ENCODE assay signal across 8 cellular contexts in genomic region chr22:38305481-38306448, GRCh38. TPM values are rescaled to one million over a fixed set of nuclear protein-coding genes. Genes with fewer than 3 reads are reported as not detected.
DNase-seq lines count a peak whose midpoint lies in the region; ATAC-seq, FAIRE-seq and TF ChIP-seq lines count a peak whose summit lies in the region.

No MANE protein-coding gene starts in this region.

- H3K27me3 ChIP-seq in uterus (no peaks in the 10 kb centered on the region), ovary (no peaks in the 10 kb centered on the region)

- peak overlapping the region; percentile 62 for H3K4me2 ChIP-seq in A549

- H3K27ac Mint-ChIP-seq in chondrocyte (ENCODE audit: unreplicated experiment) (peak overlapping the region; percentile 81), memory B cell (peak overlapping the region; percentile 70)

- H3K36me3 Mint-ChIP-seq in chondrocyte (ENCODE audit: low read depth) (peaks cover 16% of the 10 kb centered on the region), memory B cell (peaks cover 6% of the 10 kb centered on the region)

- no peak for DNase-seq in A549 (ENCODE audit: low read depth in 1 of 2, low spot score in 1 of 2)
- peak; percentile 85 for DNase-seq in RPMI8226
- no peak for DNase-seq in chondrocyte (ENCODE audit: low spot score)
- DNase-seq in memory B cell (ENCODE audit: low spot score in 2 of 2) = peak; percentile 38 to 48
- DNase-seq in uterus = no peak
- no peak for DNase-seq in ovary

- TF ChIP-seq RAD21 in A549 (conservative IDR thresholded peaks at IDR 0.05 in 1 of 2, IDR thresholded peaks at IDR 0.05 in 1 of 2) = no peak

- H3K27ac ChIP-seq in A549 (peak overlapping the region; percentile 3 to 74; a peak in 5 of 6 replicates), uterus (peak overlapping the region; percentile 70 to 72), ovary (no peak overlapping the region)

- intact Hi-C loops in uterus (cut with DNase I; ENCODE audit: low total_unique reads) (no loop called here), ovary (cut with DNase I) (no loop called here)

- ATAC-seq in A549 (peak; percentile 61 to 70; a peak in 5 of 6 replicates), GM18868 (IDR thresholded peaks at IDR 0.05; ENCODE audit: unreplicated experiment) (peak; percentile 73), HG03097 (IDR thresholded peaks at IDR 0.05; ENCODE audit: low FRiP score, unreplicated experiment) (peak; percentile 56), memory B cell (ENCODE audit: low read depth) (peak; percentile 91)

- no peaks in the 10 kb centered on the region for H3K36me3 ChIP-seq in uterus
- no peaks in the 10 kb centered on the region for H3K36me3 ChIP-seq in ovary

- 19% methylated on average over 13 of the region's 16 CpGs for WGBS in A549 (ENCODE audit: missing lambda C conversion rate)
- 24 to 30% (median 27%) methylated on average over 16 of the region's 16 CpGs for WGBS in ovary, 3 donors

- TF ChIP-seq POLR2A in A549 (IDR thresholded peaks at IDR 0.05; ENCODE audit: low read length) (no peak), uterus (IDR thresholded peaks at IDR 0.05) (no peak), ovary (IDR thresholded peaks at IDR 0.05) (no peak)

- CTCF ChIA-PET in A549 (lab: Yijun Ruan, JAX) = interaction anchor here (0.8 to 1.1 kb wide), 2 partner anchors 17 to 253 kb away, joined by 3 read pairs; no protein-coding TSS in a partner anchor

- no peaks in the 10 kb centered on the region for H3K9me3 ChIP-seq in A549
- no peaks in the 10 kb centered on the region for H3K9me3 ChIP-seq in uterus
- H3K9me3 ChIP-seq in ovary = no peaks in the 10 kb centered on the region

- POLR2A ChIA-PET in A549 (lab: Yijun Ruan, JAX) = interaction anchor here (0.7 kb wide), 1 partner anchor 66 kb away, joined by 12 read pairs; no protein-coding TSS in a partner anchor

- H3K4me3 Mint-ChIP-seq in chondrocyte (ENCODE audit: unreplicated experiment) (peak overlapping the region; percentile 8), memory B cell (peak overlapping the region; percentile 53)

- H3K9me3 Mint-ChIP-seq in chondrocyte (ENCODE audit: low read depth) (no peaks in the 10 kb centered on the region), memory B cell (no peaks in the 10 kb centered on the region)

- TF ChIP-seq CTCF in A549 (IDR thresholded peaks at IDR 0.05) (no peak), chondrocyte (IDR thresholded peaks at IDR 0.05) (peak; percentile 11), uterus (IDR thresholded peaks at IDR 0.05) (peak in 1 of 4 experiments; percentile 20), ovary (IDR thresholded peaks at IDR 0.05) (no peak)

- FAIRE-seq in A549 (lab: Jason Lieb, UNC) = no peak

- H3K4me1 ChIP-seq in A549 (peaks cover 36% of the 10 kb centered on the region), uterus (peaks cover 21 to 37% of the 10 kb centered on the region in 2 donors), ovary (ENCODE audit: insufficient read depth) (peaks cover 27% of the 10 kb centered on the region)

- H3K4me3 ChIP-seq in A549 = no peak overlapping the region
- no peak overlapping the region for H3K4me3 ChIP-seq in uterus
- no peak overlapping the region for H3K4me3 ChIP-seq in ovary

- peaks cover 49% of the 10 kb centered on the region for H3K4me1 Mint-ChIP-seq in chondrocyte (ENCODE audit: low read depth)
- peaks cover 24% of the 10 kb centered on the region for H3K4me1 Mint-ChIP-seq in memory B cell

- H3K27me3 Mint-ChIP-seq in chondrocyte (ENCODE audit: low read depth) (no peaks in the 10 kb centered on the region), memory B cell (no peaks in the 10 kb centered on the region)

- TF ChIP-seq EP300 in A549 (IDR thresholded peaks at IDR 0.05) = no peak
- no peak for TF ChIP-seq EP300 in ovary (IDR thresholded peaks at IDR 0.05)

TF ChIP-seq in A549, 52 proteins besides CTCF, POLR2A, EP300 and RAD21:
- TF ChIP-seq NR3C1 (IDR thresholded peaks at IDR 0.05) = no peak
- no peak for TF ChIP-seq ZNF302 (CRISPR knock-in tag; IDR thresholded peaks at IDR 0.05)
- TF ChIP-seq ZC3H11A (IDR thresholded peaks at IDR 0.05) = no peak
- no peak for TF ChIP-seq NPAS2 (CRISPR knock-in tag; IDR thresholded peaks at IDR 0.05; ENCODE audit: borderline replicate concordance)

RNA-seq across cellular contexts. Expression of gene CSNK1E, which starts 11.5 kb away (rescaled TPM):
- polyA plus RNA-seq in A549 (2011; rRNA removed) (58.3 and 60.9 TPM in 2 replicates), A549 (2017; fragmentation: RNase III; extraction: RNeasy Plus Mini Kit Qiagen cat#74134 plus additional on column Dnase treatment) (57.1 to 63.3 TPM (median 59.3 TPM) in 3 replicates), ovary (100 to 1,000 TPM in 1 of 2 donors, 10 to 100 TPM in 1; 61.4 to 135 TPM)
- polyA plus RNA-seq in A549 (2012; cell fraction: cytosol; rRNA removed) = 123 and 153 TPM in 2 replicates
- polyA plus RNA-seq in A549 (2012; cell fraction: nucleus; rRNA removed) = 172 and 199 TPM in 2 replicates
- 85.9 and 117 TPM in 2 replicates for polyA minus RNA-seq in A549 (2011; rRNA and poly(A)+ RNA removed)
- total RNA-seq in chondrocyte (126 to 132 TPM (median 129 TPM) in 3 replicates), uterus (100 to 1,000 TPM in 2 of 4 donors, 10 to 100 TPM in 2; 22.1 to 171 (median 100) TPM), ovary (100 to 1,000 TPM in 5 of 7 donors, 10 to 100 TPM in 2; 73.2 to 161 (median 105) TPM)

RNA-seq across cellular contexts. Expression of gene TMEM184B, which starts 33.0 kb away (rescaled TPM):
- polyA plus RNA-seq in A549 (2011; rRNA removed) (22.2 and 22.7 TPM in 2 replicates), A549 (2017; fragmentation: RNase III; extraction: RNeasy Plus Mini Kit Qiagen cat#74134 plus additional on column Dnase treatment) (33.2 to 36.8 TPM (median 36.6 TPM) in 3 replicates), ovary (10 to 100 TPM; 15.3 to 30.3 TPM)
- 29.0 and 43.9 TPM in 2 replicates for polyA plus RNA-seq in A549 (2012; cell fraction: cytosol; rRNA removed)
- polyA plus RNA-seq in A549 (2012; cell fraction: nucleus; rRNA removed) = 46.3 and 64.3 TPM in 2 replicates
- polyA minus RNA-seq in A549 (2011; rRNA and poly(A)+ RNA removed) = 20.2 and 32.7 TPM in 2 replicates
- total RNA-seq in chondrocyte (117 to 121 TPM (median 121 TPM) in 3 replicates), uterus (10 to 100 TPM; 31.7 to 70.4 (median 50.7) TPM), ovary (10 to 100 TPM; 24.9 to 48.3 (median 38.6) TPM)

Comparison
In these comparisons a context has a peak if more than half of its experiments do, and no peak if none do; other contexts are left out.
1. DNase-seq: peak in RPMI8226 (single experiment) and memory B cell (2 of 2); none in A549 (0 of 2), chondrocyte (single experiment), uterus (0 of 2) and ovary (0 of 5).
2. H3K27ac ChIP-seq: peak in A549 (2 of 2) and uterus (2 of 2); none in ovary (0 of 2).
3. Peak in every context shown above with its lines, with median percentiles within 50 percentile points of each other: ATAC-seq.